Comparison of ENCODE assay signal across 23 cellular contexts in the genomic region with DNA sequence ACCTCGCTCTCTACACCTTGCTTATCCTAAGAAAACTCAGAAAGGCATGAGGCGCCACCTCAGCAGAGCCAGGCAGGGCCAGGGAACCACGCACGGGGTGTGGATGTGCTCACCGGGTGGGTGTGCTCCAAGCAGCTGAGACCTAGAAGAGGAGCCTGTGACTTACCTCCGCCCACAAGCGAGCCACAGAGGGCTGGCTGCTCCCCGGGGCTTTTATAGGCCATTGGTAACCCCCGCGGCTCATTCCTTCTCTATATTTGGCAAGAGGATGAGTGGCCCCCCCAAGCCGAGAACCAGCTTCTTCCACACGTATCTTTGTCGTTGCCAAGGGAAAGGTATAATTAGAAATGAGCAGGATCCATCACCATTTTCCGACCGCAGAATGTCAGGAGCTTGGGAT. TPM values are rescaled to one million over a fixed set of nuclear protein-coding genes. Genes with fewer than 3 reads are reported as not detected.
DNase-seq lines count a peak whose midpoint lies in the region; ATAC-seq, FAIRE-seq and TF ChIP-seq lines count a peak whose summit lies in the region.
"Had no signal": no experiment of that assay in that cellular context is flagged by ENCODE, and none has a peak within 500 bp of the region (broad histone marks: within the 10 kb centered on the region; RNA-seq: fewer than 3 reads in every experiment).

A gene (minus strand): TSS at position 187 of the 400 bp plus-strand sequence. CDS start 2,245 bp downstream, outside the sequence.

- H2BK15ac ChIP-seq in IMR-90 (ENCODE audit: low read depth, low read length), result no peak within 1 kb of the TSS

- H2BK120ac ChIP-seq in IMR-90 (ENCODE audit: low read depth, low read length), result no peak within 1 kb of the TSS

- no peaks in the 10 kb centered on the region for H3K36me3 Mint-ChIP-seq in glutamatergic neuron (ENCODE audit: unreplicated experiment)
- no peaks in the 10 kb centered on the region for H3K36me3 Mint-ChIP-seq in type B pancreatic cell

- no peaks in the 10 kb centered on the region for H3K4me1 ChIP-seq in IMR-90 (ENCODE audit: control insufficient read depth, insufficient read depth, low read length)
- no peaks in the 10 kb centered on the region for H3K4me1 ChIP-seq in body of pancreas
- H3K4me1 ChIP-seq: Peyer's patch had no signal

- H4K8ac ChIP-seq in IMR-90 (ENCODE audit: low read depth in 2 of 2, low read length in 2 of 2), result no peak within 1 kb of the TSS

- in situ Hi-C loops in IMR-90 (cut with MboI; ENCODE audit: low sequenced_read_pairs), result loop anchor here (25.0 kb wide), 1 partner anchor 1330 kb away; a partner anchor contains a TSS

- H3K79me1 ChIP-seq in IMR-90 (ENCODE audit: low read depth in 1 of 2, low read length in 2 of 2), result no peaks in the 10 kb centered on the region

- peaks cover 4% of the 10 kb centered on the region for H3K4me1 Mint-ChIP-seq in glutamatergic neuron (ENCODE audit: low read depth, unreplicated experiment)
- H3K4me1 Mint-ChIP-seq in type B pancreatic cell (ENCODE audit: unreplicated experiment), result no peaks in the 10 kb centered on the region

- H3K9me3 Mint-ChIP-seq in glutamatergic neuron (ENCODE audit: unreplicated experiment) (peaks cover 1% of the 10 kb centered on the region), type B pancreatic cell (no peaks in the 10 kb centered on the region)

- no peaks in the 10 kb centered on the region for H4K20me1 ChIP-seq in IMR-90 (ENCODE audit: insufficient read depth, low read length)

- H3K56ac ChIP-seq in IMR-90 (ENCODE audit: extremely low read depth, insufficient read depth, low read length), result no peak within 1 kb of the TSS

- 74% methylated on average over 7 of the region's 15 CpGs; no CpG with 5 or more reads in 1 of the 2 experiments for WGBS in IMR-90 (ENCODE audit: extremely low coverage in 2 of 2, insufficient read length in 1 of 2), 2 experiments
- WGBS in body of pancreas, 2 donors, result 84 to 87% methylated on average over 13 to 15 of the region's 15 CpGs

- TF ChIP-seq POLR2A in IMR-90 (IDR thresholded peaks at IDR 0.05; ENCODE audit: low read depth, low read length) (no peak), body of pancreas (IDR thresholded peaks at IDR 0.05) (no peak)

- ATAC-seq in IMR-90 (ENCODE audit: low read depth) (no peak), body of pancreas (no peak)
- ATAC-seq: Right ventricle myocardium inferior had no signal

- H2BK5ac ChIP-seq in IMR-90 (ENCODE audit: low read depth, low read length, poor library complexity, severe bottlenecking), result no peak within 1 kb of the TSS

- no peak within 1 kb of the TSS for H3K4me2 ChIP-seq in IMR-90 (ENCODE audit: low read depth, low read length)

- H3K4ac ChIP-seq in IMR-90 (ENCODE audit: low read depth, low read length), result no peak within 1 kb of the TSS

- DNase-seq in IMR-90, result no peak
- no peak for DNase-seq in glutamatergic neuron
- no peak for DNase-seq in posterior vena cava (ENCODE audit: low spot score)
- no peak for DNase-seq in type B pancreatic cell (ENCODE audit: extremely low spot score, unreplicated experiment)
- no peak for DNase-seq in body of pancreas
- DNase-seq in NCI-H748 (lab: John Stamatoyannopoulos, UW; ENCODE audit: unreplicated experiment), result no peak
- no peak for DNase-seq in HTR-8/SVneo (ENCODE audit: insufficient read length, low spot score)
- DNase-seq: ACHN; AML-193; MM.1S; NCI-H1092; NCI-H1436 treated with DMSO at 0.1 percent for 48 hours; NCI-H2029; NCI-H446 treated with DMSO at 0.1 percent for 48 hours; NCI-H69; NK-92 treated with Interleukin-12 subunit alpha and Interleukin-12 subunit beta, amount 100 ng/mL, for 24 hours; Peyer's patch had no signal

- dilution Hi-C loops in IMR-90 (cut with HindIII; ENCODE audit: low sequenced_read_pairs, unreplicated experiment), result no loop called here

- H4K5ac ChIP-seq in IMR-90 (ENCODE audit: low read depth, low read length), result no peak within 1 kb of the TSS

- H3K4me3 Mint-ChIP-seq in glutamatergic neuron (ENCODE audit: unreplicated experiment), result no peak within 1 kb of the TSS
- H3K4me3 Mint-ChIP-seq in type B pancreatic cell, result no peak within 1 kb of the TSS

- H2AK9ac ChIP-seq in IMR-90 (replicated peaks; ENCODE audit: low read depth, low read length, poor library complexity), result peak within 1 kb of the TSS; percentile 61

- no TSS peak for BruUV-seq in IMR-90 (replicated peaks; lab: Mats Ljungman, UMichigan)

- H3K23ac ChIP-seq in IMR-90 (ENCODE audit: low read depth, low read length), result no peak within 1 kb of the TSS

- TF ChIP-seq RAD21 in IMR-90 (IDR thresholded peaks at IDR 0.05; ENCODE audit: low read length), result no peak

- no peak within 1 kb of the TSS for H3K18ac ChIP-seq in IMR-90 (ENCODE audit: low read depth, low read length)

- H4K91ac ChIP-seq in IMR-90 (ENCODE audit: insufficient read depth, low read depth, low read length), result no peak within 1 kb of the TSS

- H3K36me3 ChIP-seq in IMR-90 (ENCODE audit: control insufficient read depth, insufficient read depth, low read length) (no peaks in the 10 kb centered on the region), body of pancreas (replicated peaks in 1 of 2; ENCODE audit: insufficient read depth in 1 of 2, low read depth in 2 of 2) (no peaks in the 10 kb centered on the region)
- H3K36me3 ChIP-seq: Peyer's patch had no signal

- no peak within 1 kb of the TSS for H2AFZ ChIP-seq in IMR-90 (replicated peaks; ENCODE audit: low read length, poor library complexity)

- CTCF ChIA-PET in IMR-90 (lab: Yijun Ruan, JAX), result interaction anchor here (0.6 kb wide), 1 partner anchor 188 kb away, joined by 3 read pairs; no protein-coding TSS in a partner anchor

- H3K27ac Mint-ChIP-seq in glutamatergic neuron (ENCODE audit: unreplicated experiment) (peak within 1 kb of the TSS; percentile 66), type B pancreatic cell (no peak within 1 kb of the TSS)

- no peaks in the 10 kb centered on the region; the same call in 1 of the 2 replicates for H3K9me1 ChIP-seq in IMR-90 (ENCODE audit: insufficient read depth, low read length)

- H2BK20ac ChIP-seq in IMR-90 (ENCODE audit: low read depth, low read length), result no peak within 1 kb of the TSS

- H3K4me3 ChIP-seq in IMR-90 (ENCODE audit: insufficient read depth, low read depth, low read length) (no peak within 1 kb of the TSS), body of pancreas (no peak within 1 kb of the TSS)
- H3K4me3 ChIP-seq: Peyer's patch had no signal

- H3K9me3 ChIP-seq in IMR-90 (ENCODE audit: control insufficient read depth, insufficient read depth, low read length), result no peaks in the 10 kb centered on the region
- H3K9me3 ChIP-seq in body of pancreas, result no peaks in the 10 kb centered on the region
- H3K9me3 ChIP-seq: Peyer's patch had no signal

- H3K27ac ChIP-seq in IMR-90 (ENCODE audit: insufficient read depth, low read length) (no peak within 1 kb of the TSS), body of pancreas (no peak within 1 kb of the TSS)
- H3K27ac ChIP-seq: C4-2B, Peyer's patch had no signal

- no peaks in the 10 kb centered on the region for H3K27me3 ChIP-seq in IMR-90 (ENCODE audit: control insufficient read depth, insufficient read depth, low read length)
- no peaks in the 10 kb centered on the region for H3K27me3 ChIP-seq in body of pancreas
- H3K27me3 ChIP-seq: Peyer's patch had no signal

- no peak within 1 kb of the TSS for H2AK5ac ChIP-seq in IMR-90 (ENCODE audit: low read depth, low read length)

- no peak within 1 kb of the TSS for H3K14ac ChIP-seq in IMR-90 (replicated peaks; ENCODE audit: low read depth, low read length)

- intact Hi-C loops in IMR-90 (cut with micrococcal nuclease), result no loop called here
- intact Hi-C loops in posterior vena cava (cut with DNase I), result no loop called here
- intact Hi-C loops in body of pancreas (cut with DNase I), result no loop called here

- H3K27me3 Mint-ChIP-seq in glutamatergic neuron (ENCODE audit: unreplicated experiment), result peaks cover 2% of the 10 kb centered on the region
- H3K27me3 Mint-ChIP-seq in type B pancreatic cell, result no peaks in the 10 kb centered on the region

- POLR2A ChIA-PET in IMR-90 (lab: Charles Lee; ENCODE audit: unreplicated experiment), result interaction anchor here (0.6 kb wide), 1 partner anchor 66 kb away, joined by 4 read pairs; no protein-coding TSS in a partner anchor

- FAIRE-seq in HTR-8/SVneo (lab: Jason Lieb, UNC), result no peak
- FAIRE-seq: D721Med, GM12892, GM18507, H54 had no signal

- no peak for TF ChIP-seq CTCF in IMR-90 (conservative IDR thresholded peaks at IDR 0.05; ENCODE audit: low read depth, low read length)
- no peak for TF ChIP-seq CTCF in glutamatergic neuron (IDR thresholded peaks at IDR 0.05; ENCODE audit: partially characterized antibody, unreplicated experiment)
- TF ChIP-seq CTCF in type B pancreatic cell (conservative IDR thresholded peaks at IDR 0.05), result no peak
- no peak for TF ChIP-seq CTCF in body of pancreas (IDR thresholded peaks at IDR 0.05)

- no peak within 1 kb of the TSS for H3K9ac ChIP-seq in IMR-90 (ENCODE audit: low read depth, low read length)

TF ChIP-seq in IMR-90, 13 proteins besides CTCF, POLR2A, EP300 and RAD21 (continues in another document):
- TF ChIP-seq, protein P1, sequence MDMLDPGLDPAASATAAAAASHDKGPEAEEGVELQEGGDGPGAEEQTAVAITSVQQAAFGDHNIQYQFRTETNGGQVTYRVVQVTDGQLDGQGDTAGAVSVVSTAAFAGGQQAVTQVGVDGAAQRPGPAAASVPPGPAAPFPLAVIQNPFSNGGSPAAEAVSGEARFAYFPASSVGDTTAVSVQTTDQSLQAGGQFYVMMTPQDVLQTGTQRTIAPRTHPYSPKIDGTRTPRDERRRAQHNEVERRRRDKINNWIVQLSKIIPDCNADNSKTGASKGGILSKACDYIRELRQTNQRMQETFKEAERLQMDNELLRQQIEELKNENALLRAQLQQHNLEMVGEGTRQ (IDR thresholded peaks at IDR 0.05; ENCODE audit: low read depth, low read length), result no peak
- TF ChIP-seq, protein P2, sequence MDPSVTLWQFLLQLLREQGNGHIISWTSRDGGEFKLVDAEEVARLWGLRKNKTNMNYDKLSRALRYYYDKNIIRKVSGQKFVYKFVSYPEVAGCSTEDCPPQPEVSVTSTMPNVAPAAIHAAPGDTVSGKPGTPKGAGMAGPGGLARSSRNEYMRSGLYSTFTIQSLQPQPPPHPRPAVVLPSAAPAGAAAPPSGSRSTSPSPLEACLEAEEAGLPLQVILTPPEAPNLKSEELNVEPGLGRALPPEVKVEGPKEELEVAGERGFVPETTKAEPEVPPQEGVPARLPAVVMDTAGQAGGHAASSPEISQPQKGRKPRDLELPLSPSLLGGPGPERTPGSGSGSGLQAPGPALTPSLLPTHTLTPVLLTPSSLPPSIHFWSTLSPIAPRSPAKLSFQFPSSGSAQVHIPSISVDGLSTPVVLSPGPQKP (IDR thresholded peaks at IDR 0.05; ENCODE audit: borderline replicate concordance, low read depth, low read length), result no peak
- TF ChIP-seq MXI1 (IDR thresholded peaks at IDR 0.05; ENCODE audit: borderline replicate concordance, low read depth, low read length) (no peak), MAFK (IDR thresholded peaks at IDR 0.05; ENCODE audit: low read depth, low read length) (no peak)

RNA-seq across cellular contexts. Expression of the gene that starts here (rescaled TPM):
- total RNA-seq in IMR-90 (2012; rRNA removed) (0.28 and 0.54 TPM in 2 replicates), glutamatergic neuron (ENCODE audit: unreplicated experiment) (2.1 TPM), posterior vena cava (10 to 100 TPM; 19.9 to 75.1 TPM), type B pancreatic cell (ENCODE audit: low replicate concordance) (2.4 and 11.2 TPM in 2 replicates), body of pancreas (1 to 10 TPM; 1.6 to 4.0 TPM)
- polyA plus RNA-seq in IMR-90 (2012; rRNA removed), result 0.63 and 0.98 TPM in 2 replicates
- polyA plus RNA-seq in IMR-90 (2012; cell fraction: cytosol; rRNA removed), result 0.08 and 0.24 TPM in 2 replicates
- polyA plus RNA-seq in IMR-90 (2012; cell fraction: nucleus; rRNA removed; ENCODE audit: low replicate concordance), result 2.2 and 6.4 TPM in 2 replicates
